8 cellular contexts compared by ENCODE assay signal in genomic region chr16:11977206-11978041, GRCh38. TPM values are rescaled to one million over a fixed set of nuclear protein-coding genes. Genes with fewer than 3 reads are reported as not detected.
A peak's percentile ranks its signal among the peaks of the same experiment; 100 is the strongest.
DNase-seq lines count a peak whose midpoint lies in the region; ATAC-seq and TF ChIP-seq lines count a peak whose summit lies in the region.

No MANE protein-coding gene starts in this region.

- H3K9me3 Mint-ChIP-seq in T-helper 2 cell treated with Interferon-gamma antibody and Interleukin-4, amounts not matched to agents 5 μg/mL and 100 μg/mL, for 36 hours = no peaks in the 10 kb centered on the region

- DNase-seq in T-helper 2 cell treated with Interferon-gamma antibody and Interleukin-4, amounts not matched to agents 5 μg/mL and 100 μg/mL, for 36 hours (ENCODE audit: low spot score) = no peak
- DNase-seq in T-helper 2 cell (no peak), T1000 (lab: John Stamatoyannopoulos, UW) (peak; percentile 24), esophagus squamous epithelium (lab: John Stamatoyannopoulos, UW) (no peak), KBM-7 (no peak), NCI-H446 treated with DMSO at 0.1 percent for 48 hours (lab: John Stamatoyannopoulos, UW) (no peak)

- no peaks in the 10 kb centered on the region for H4K20me1 ChIP-seq in neural cell (ENCODE audit: insufficient read depth)

- H2AFZ ChIP-seq in neural cell (ENCODE audit: low read depth, low read length) = peak overlapping the region; percentile 91

- H3K27me3 Mint-ChIP-seq in T-helper 2 cell treated with Interferon-gamma antibody and Interleukin-4, amounts not matched to agents 5 μg/mL and 100 μg/mL, for 36 hours (ENCODE audit: low read depth) = no peaks in the 10 kb centered on the region

- peaks cover 10% of the 10 kb centered on the region for H3K79me2 ChIP-seq in neural cell (replicated peaks; ENCODE audit: insufficient read depth, low read length)

- peak overlapping the region; percentile 89 to 94 (median 93) for H3K27ac ChIP-seq in esophagus squamous epithelium
- H3K27ac ChIP-seq in neural cell (ENCODE audit: low read length) = no peak overlapping the region

- H3K4me2 ChIP-seq in neural cell (ENCODE audit: low read length) = peak overlapping the region; percentile 75

- H3K27me3 ChIP-seq in esophagus squamous epithelium (no peaks in the 10 kb centered on the region), neural cell (ENCODE audit: insufficient read depth, low read depth, low read length) (no peaks in the 10 kb centered on the region)

- in situ Hi-C loops in KBM-7 (cut with MboI; ENCODE audit: low pct_unique_long_range_greater_than_20kb, low sequenced_read_pairs) = no loop called here

- TF ChIP-seq POLR2A in esophagus squamous epithelium (IDR thresholded peaks at IDR 0.05) = peak in 2 of 4 donors; percentile 33 to 34

- no peaks in the 10 kb centered on the region for H3K36me3 Mint-ChIP-seq in T-helper 2 cell treated with Interferon-gamma antibody and Interleukin-4, amounts not matched to agents 5 μg/mL and 100 μg/mL, for 36 hours (ENCODE audit: low read depth)

- H3K9ac ChIP-seq in neural cell (ENCODE audit: low read length) = peak overlapping the region; percentile 83

- no peak for TF ChIP-seq RAD21 in neural cell (conservative IDR thresholded peaks at IDR 0.05)

- H3K9me2 ChIP-seq in neural cell (ENCODE audit: insufficient read depth, low read length) = no peaks in the 10 kb centered on the region

- 8 to 13% methylated on average over 14 to 15 of the region's 15 CpGs for WGBS in esophagus squamous epithelium, 2 donors

- H3F3A ChIP-seq in neural cell (ENCODE audit: insufficient read depth, low read length, poor library complexity, severe bottlenecking) = no peaks in the 10 kb centered on the region

- H3K4me1 ChIP-seq in esophagus squamous epithelium = peaks cover 12 to 48% (median 15%) of the 10 kb centered on the region in 3 donors

- H3K9me3 ChIP-seq in esophagus squamous epithelium (no peaks in the 10 kb centered on the region), neural cell (ENCODE audit: low read length) (no peaks in the 10 kb centered on the region)

- peak overlapping the region; percentile 84 for H3K27ac Mint-ChIP-seq in T-helper 2 cell treated with Interferon-gamma antibody and Interleukin-4, amounts not matched to agents 5 μg/mL and 100 μg/mL, for 36 hours

- ATAC-seq in GM19463 (IDR thresholded peaks at IDR 0.05; ENCODE audit: unreplicated experiment) = no peak

- H3K4me1 Mint-ChIP-seq in T-helper 2 cell treated with Interferon-gamma antibody and Interleukin-4, amounts not matched to agents 5 μg/mL and 100 μg/mL, for 36 hours (ENCODE audit: low read depth) = peaks cover 25% of the 10 kb centered on the region

- peak overlapping the region; percentile 85 to 93 (median 89) for H3K4me3 ChIP-seq in esophagus squamous epithelium
- H3K4me3 ChIP-seq in neural cell (ENCODE audit: low read length) = peak overlapping the region; percentile 86

- no peak for TF ChIP-seq EP300 in neural cell (conservative IDR thresholded peaks at IDR 0.05; ENCODE audit: poor library complexity, severe bottlenecking)

- TF ChIP-seq CTCF in esophagus squamous epithelium (IDR thresholded peaks at IDR 0.05) (no peak), neural cell (IDR thresholded peaks at IDR 0.05; ENCODE audit: poor library complexity, severe bottlenecking) (no peak)

- intact Hi-C loops in esophagus squamous epithelium (cut with DNase I) = no loop called here

- peak overlapping the region; percentile 95 for H3K4me3 Mint-ChIP-seq in T-helper 2 cell treated with Interferon-gamma antibody and Interleukin-4, amounts not matched to agents 5 μg/mL and 100 μg/mL, for 36 hours

- H3K36me3 ChIP-seq in esophagus squamous epithelium (no peaks in the 10 kb centered on the region), neural cell (ENCODE audit: insufficient read depth, low read length) (no peaks in the 10 kb centered on the region)

TF ChIP-seq in neural cell, 6 proteins besides CTCF, POLR2A, EP300 and RAD21:
- no peak for TF ChIP-seq EZH2 (IDR thresholded peaks at IDR 0.05; ENCODE audit: borderline replicate concordance, insufficient read depth, low read length, poor library complexity, severe bottlenecking)

RNA-seq across cellular contexts. Expression of gene SNX29, which starts 0.9 kb away (rescaled TPM):
- 10 to 100 TPM; 14.5 to 27.3 (median 15.4) TPM for total RNA-seq in esophagus squamous epithelium
- 4.4 and 8.1 TPM in 2 replicates for polyA plus RNA-seq in neural cell
- polyA minus RNA-seq in neural cell = 21.5 and 22.2 TPM in 2 replicates

RNA-seq across cellular contexts. Expression of gene TNFRSF17, which starts 12.4 kb away (rescaled TPM):
- not detected for total RNA-seq in esophagus squamous epithelium
- not detected in 2 replicates for polyA plus RNA-seq in neural cell
- not detected in 2 replicates for polyA minus RNA-seq in neural cell

RNA-seq across cellular contexts. Expression of gene NPIPB2, which starts 35.6 kb away (rescaled TPM):
- 1 to 10 TPM; 1.3 to 7.4 (median 3.2) TPM for total RNA-seq in esophagus squamous epithelium
- 0.82 and 2.1 TPM in 2 replicates for polyA plus RNA-seq in neural cell
- polyA minus RNA-seq in neural cell = 1.3 TPM in 1 of 2 replicates, not detected in the other
